Comparison of ENCODE assay signal across 23 cellular contexts in the genomic region with DNA sequence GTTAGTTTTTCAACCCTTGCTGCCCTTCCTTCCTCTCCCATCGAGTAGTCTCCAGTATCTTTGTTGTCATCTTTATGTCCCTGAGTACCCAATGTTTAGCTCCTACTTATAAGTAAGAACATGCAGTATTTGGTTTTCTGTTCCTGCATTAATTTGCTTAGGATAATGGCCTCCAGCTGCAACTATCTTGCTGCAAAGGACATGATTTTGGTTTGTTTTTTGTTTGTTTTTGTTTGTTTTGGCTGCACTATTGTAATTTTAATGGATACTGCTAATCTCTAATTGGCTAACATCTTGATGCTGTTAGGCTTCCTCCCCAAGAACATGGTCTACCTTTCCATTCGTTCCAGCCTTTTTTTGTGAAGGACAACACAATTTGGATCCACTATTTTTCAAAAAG. TPM values are rescaled to one million over a fixed set of nuclear protein-coding genes. Genes with fewer than 3 reads are reported as not detected.
DNase-seq lines count a peak whose midpoint lies in the region; ATAC-seq and TF ChIP-seq lines count a peak whose summit lies in the region.
"Had no signal": no experiment of that assay in that cellular context is flagged by ENCODE, and none has a peak within 500 bp of the region (broad histone marks: within the 10 kb centered on the region; RNA-seq: fewer than 3 reads in every experiment).

No MANE protein-coding gene starts in this region.

- H3K27me3 ChIP-seq in BLaER1 treated with 17β-estradiol and CSF1 and Interleukin-3, amounts not matched to agents 10 nM and 100 nM, result peaks cover 0 to 84% (median 0%) of the 10 kb centered on the region in 11 experiments; a peak in 7 of 22 replicates
- H3K27me3 ChIP-seq in GM23338 (ENCODE audit: insufficient read depth), result no peaks in the 10 kb centered on the region
- peaks cover 39% of the 10 kb centered on the region for H3K27me3 ChIP-seq in OCI-LY3 (ENCODE audit: low read depth, low read length)
- H3K27me3 ChIP-seq in neuronal stem cell (ENCODE audit: control insufficient read depth in 3 of 3, insufficient read depth in 3 of 3, low read depth in 1 of 3, low read length in 3 of 3), result peaks cover 0 to 4% (median 0%) of the 10 kb centered on the region in 3 experiments
- H3K27me3 ChIP-seq: SJSA1 had no signal

- peaks cover 4% of the 10 kb centered on the region; the same call in 2 of the 3 replicates for H3K9me3 Mint-ChIP-seq in GM23338
- H3K9me3 Mint-ChIP-seq in activated T-helper 2 cell treated with anti-CD3 and anti-CD28 coated beads, Interferon-gamma antibody, Interleukin-2, Interleukin-4, amounts not matched to agents 10 μg/mL and 5 μg/mL and 100 μg/mL, durations not matched to agents 14 hours and 24 hours and 36 hours, result peaks cover 17% of the 10 kb centered on the region

- no peak for TF ChIP-seq CTCF in GM23338 (conservative IDR thresholded peaks at IDR 0.05; ENCODE audit: low read depth in 2 of 2)
- no peak for TF ChIP-seq CTCF in OCI-LY3 (IDR thresholded peaks at IDR 0.05; ENCODE audit: low read depth, low read length)

- no peak overlapping the region for H3K4me3 Mint-ChIP-seq in GM23338
- H3K4me3 Mint-ChIP-seq in activated T-helper 2 cell treated with anti-CD3 and anti-CD28 coated beads, Interferon-gamma antibody, Interleukin-2, Interleukin-4, amounts not matched to agents 10 μg/mL and 5 μg/mL and 100 μg/mL, durations not matched to agents 14 hours and 24 hours and 36 hours (ENCODE audit: low read depth), result peak overlapping the region; percentile 2

- peaks cover 11 to 29% (median 18%) of the 10 kb centered on the region in 11 experiments for H3K9me3 ChIP-seq in BLaER1 treated with 17β-estradiol and CSF1 and Interleukin-3, amounts not matched to agents 10 nM and 100 nM (replicated peaks in 1 of 11)
- no peaks in the 10 kb centered on the region for H3K9me3 ChIP-seq in OCI-LY3 (ENCODE audit: insufficient read depth, low read length)
- H3K9me3 ChIP-seq in neuronal stem cell (replicated peaks in 1 of 2; ENCODE audit: control insufficient read depth in 2 of 2, insufficient read depth in 1 of 2, low read depth in 1 of 2, low read length in 2 of 2), result peaks cover 2 to 4% of the 10 kb centered on the region in 2 donors
- H3K9me3 ChIP-seq: SJSA1 had no signal

- no peak overlapping the region for H3K14ac ChIP-seq in neuronal stem cell (ENCODE audit: low read length)

- no peak overlapping the region for H2BK5ac ChIP-seq in neuronal stem cell (ENCODE audit: low read length)

- no peaks in the 10 kb centered on the region for H3F3A ChIP-seq in GM23338 (replicated peaks; ENCODE audit: low read depth)

- no peak overlapping the region for H3K9ac ChIP-seq in BLaER1 treated with 17β-estradiol and CSF1 and Interleukin-3, amounts not matched to agents 10 nM and 100 nM
- H3K9ac ChIP-seq in OCI-LY3 (ENCODE audit: low read length) (no peak overlapping the region), neuronal stem cell (ENCODE audit: low read depth, low read length, poor library complexity) (no peak overlapping the region)

- no peak overlapping the region for H3K27ac ChIP-seq in BLaER1 treated with 17β-estradiol and CSF1 and Interleukin-3, amounts not matched to agents 10 nM and 100 nM
- H3K27ac ChIP-seq in GM23338 (ENCODE audit: low read depth), result no peak overlapping the region
- H3K27ac ChIP-seq in OCI-LY3 (ENCODE audit: low read length), result no peak overlapping the region
- no peak overlapping the region for H3K27ac ChIP-seq in neuronal stem cell (replicated peaks; ENCODE audit: low read length)
- H3K27ac ChIP-seq: SJSA1 had no signal

- H4K20me1 ChIP-seq in BLaER1 treated with 17β-estradiol and CSF1 and Interleukin-3, amounts not matched to agents 10 nM and 100 nM, result no peaks in the 10 kb centered on the region
- H4K20me1 ChIP-seq in GM23338 (replicated peaks; ENCODE audit: insufficient read depth) (no peaks in the 10 kb centered on the region), OCI-LY3 (ENCODE audit: insufficient read depth, low read length) (no peaks in the 10 kb centered on the region)

- no peak overlapping the region for H2AK5ac ChIP-seq in neuronal stem cell (ENCODE audit: low read depth, low read length)

- WGBS in neuronal stem cell (ENCODE audit: extremely low coverage in 2 of 2, insufficient read length in 2 of 2, insufficient replicate concordance in 1 of 2), 2 donors, result no CpG with 5 or more reads among the region's 2 CpGs

- H3K4me2 ChIP-seq in BLaER1 treated with 17β-estradiol and CSF1 and Interleukin-3, amounts not matched to agents 10 nM and 100 nM, result peak overlapping the region in 6 of 11 experiments; percentile 43 to 72 (median 60); a peak in 9 of 22 replicates
- peak overlapping the region; percentile 54; the same call in 1 of the 2 replicates for H3K4me2 ChIP-seq in GM23338
- peak overlapping the region; percentile 37; the same call in 1 of the 2 replicates for H3K4me2 ChIP-seq in OCI-LY3 (ENCODE audit: low read length)
- no peak overlapping the region for H3K4me2 ChIP-seq in neuronal stem cell (ENCODE audit: insufficient read depth, low read length, poor library complexity, severe bottlenecking)

- H3K4ac ChIP-seq in neuronal stem cell (ENCODE audit: low read length), result no peak overlapping the region

- no peak overlapping the region for H3K4me3 ChIP-seq in BLaER1 treated with 17β-estradiol and CSF1 and Interleukin-3, amounts not matched to agents 10 nM and 100 nM
- H3K4me3 ChIP-seq in GM23338 (no peak overlapping the region), OCI-LY3 (ENCODE audit: low read length) (no peak overlapping the region), neuronal stem cell (ENCODE audit: low read length in 2 of 2) (no peak overlapping the region)
- H3K4me3 ChIP-seq: SJSA1 had no signal

- DNase-seq in GM23338 (ENCODE audit: low spot score), result no peak
- DNase-seq in activated T-helper 2 cell treated with anti-CD3 and anti-CD28 coated beads, Interferon-gamma antibody, Interleukin-2, Interleukin-4, amounts not matched to agents 10 μg/mL and 5 μg/mL and 100 μg/mL, durations not matched to agents 14 hours and 24 hours and 36 hours (ENCODE audit: low spot score), result no peak
- DNase-seq in neuronal stem cell (ENCODE audit: low spot score), result no peak
- no peak for DNase-seq in NCI-H526 treated with DMSO at 0.1 percent for 48 hours (lab: John Stamatoyannopoulos, UW)
- DNase-seq: Caco-2; CD4-positive, alpha-beta memory T cell; DMS 273 treated with DMSO at 0.1 percent for 48 hours; DND-41; GOT3; HCEC 1CT; KG1; NCI-H1436; NCI-H2029; NCI-H226; NCI-H510A treated with DMSO at 0.1 percent for 48 hours; NCI-H82; SW 1271 had no signal

- no peak overlapping the region for H2BK120ac ChIP-seq in neuronal stem cell (ENCODE audit: low read depth, low read length)

- H3K4me1 Mint-ChIP-seq in GM23338, result no peaks in the 10 kb centered on the region
- peaks cover 45% of the 10 kb centered on the region for H3K4me1 Mint-ChIP-seq in activated T-helper 2 cell treated with anti-CD3 and anti-CD28 coated beads, Interferon-gamma antibody, Interleukin-2, Interleukin-4, amounts not matched to agents 10 μg/mL and 5 μg/mL and 100 μg/mL, durations not matched to agents 14 hours and 24 hours and 36 hours (ENCODE audit: low read depth)

- no peaks in the 10 kb centered on the region for H3K9me2 ChIP-seq in GM23338 (ENCODE audit: insufficient read depth)

- H3K18ac ChIP-seq in neuronal stem cell (ENCODE audit: low read length), result no peak overlapping the region

- no peak overlapping the region for H3K27ac Mint-ChIP-seq in GM23338
- H3K27ac Mint-ChIP-seq in activated T-helper 2 cell treated with anti-CD3 and anti-CD28 coated beads, Interferon-gamma antibody, Interleukin-2, Interleukin-4, amounts not matched to agents 10 μg/mL and 5 μg/mL and 100 μg/mL, durations not matched to agents 14 hours and 24 hours and 36 hours, result peak overlapping the region; percentile 15

- H3K4me1 ChIP-seq in BLaER1 treated with 17β-estradiol and CSF1 and Interleukin-3, amounts not matched to agents 10 nM and 100 nM, result peaks cover 12 to 24% (median 18%) of the 10 kb centered on the region in 10 experiments
- H3K4me1 ChIP-seq in GM23338 (ENCODE audit: insufficient read depth), result no peaks in the 10 kb centered on the region; the same call in 1 of the 2 replicates
- peaks cover 22% of the 10 kb centered on the region for H3K4me1 ChIP-seq in OCI-LY3 (ENCODE audit: low read length)
- H3K4me1 ChIP-seq in neuronal stem cell (ENCODE audit: control insufficient read depth in 2 of 2, insufficient read depth in 1 of 2, low read depth in 1 of 2, low read length in 2 of 2), result no peaks in the 10 kb centered on the region
- H3K4me1 ChIP-seq: Caco-2, SJSA1 had no signal

- H3K23ac ChIP-seq in neuronal stem cell (ENCODE audit: low read depth, low read length, poor library complexity), result no peak overlapping the region

- H3K79me2 ChIP-seq in GM23338 (replicated peaks; ENCODE audit: insufficient read depth) (no peaks in the 10 kb centered on the region), OCI-LY3 (ENCODE audit: low read length) (no peaks in the 10 kb centered on the region)

- ATAC-seq in GM23338 (no peak), HG03565 (IDR thresholded peaks at IDR 0.05; ENCODE audit: unreplicated experiment) (no peak)
- ATAC-seq: Right ventricle myocardium inferior had no signal

- peaks cover 0 to 5% (median 0%) of the 10 kb centered on the region in 11 experiments; a peak in 2 of 22 replicates for H3K36me3 ChIP-seq in BLaER1 treated with 17β-estradiol and CSF1 and Interleukin-3, amounts not matched to agents 10 nM and 100 nM
- H3K36me3 ChIP-seq in GM23338 (ENCODE audit: insufficient read depth) (no peaks in the 10 kb centered on the region), OCI-LY3 (replicated peaks; ENCODE audit: low read depth, low read length) (no peaks in the 10 kb centered on the region), neuronal stem cell (replicated peaks in 1 of 2; ENCODE audit: control insufficient read depth in 2 of 2, insufficient read depth in 2 of 2, low read length in 2 of 2) (no peaks in the 10 kb centered on the region)
- H3K36me3 ChIP-seq: SJSA1 had no signal

- no peak overlapping the region for H2BK12ac ChIP-seq in neuronal stem cell (ENCODE audit: low read length)

- intact Hi-C loops in activated T-helper 2 cell treated with anti-CD3 and anti-CD28 coated beads, Interferon-gamma antibody, Interleukin-2, Interleukin-4, amounts not matched to agents 10 μg/mL and 5 μg/mL and 100 μg/mL, durations not matched to agents 14 hours and 24 hours and 36 hours (cut with micrococcal nuclease), result loop anchor here (1.0 to 2.0 kb wide), 4 partner anchors 15 to 33 kb away; no protein-coding TSS in a partner anchor

- H4K91ac ChIP-seq in neuronal stem cell (ENCODE audit: low read depth, low read length, poor library complexity), result no peak overlapping the region

- peaks cover 1% of the 10 kb centered on the region for H3K27me3 Mint-ChIP-seq in GM23338 (ENCODE audit: insufficient read depth, low read depth, poor library complexity)
- H3K27me3 Mint-ChIP-seq in activated T-helper 2 cell treated with anti-CD3 and anti-CD28 coated beads, Interferon-gamma antibody, Interleukin-2, Interleukin-4, amounts not matched to agents 10 μg/mL and 5 μg/mL and 100 μg/mL, durations not matched to agents 14 hours and 24 hours and 36 hours (ENCODE audit: low read depth), result no peaks in the 10 kb centered on the region
- H3K27me3 Mint-ChIP-seq: CD4-positive, alpha-beta memory T cell had no signal

- H2AFZ ChIP-seq in GM23338, result no peak overlapping the region
- no peak overlapping the region for H2AFZ ChIP-seq in OCI-LY3 (ENCODE audit: low read depth, low read length)
- H2AFZ ChIP-seq in neuronal stem cell (ENCODE audit: low read length), result no peak overlapping the region

- H3K79me1 ChIP-seq in neuronal stem cell (ENCODE audit: low read depth, low read length), result no peaks in the 10 kb centered on the region

- no peaks in the 10 kb centered on the region for H3K36me3 Mint-ChIP-seq in GM23338 (ENCODE audit: low read depth)
- H3K36me3 Mint-ChIP-seq in activated T-helper 2 cell treated with anti-CD3 and anti-CD28 coated beads, Interferon-gamma antibody, Interleukin-2, Interleukin-4, amounts not matched to agents 10 μg/mL and 5 μg/mL and 100 μg/mL, durations not matched to agents 14 hours and 24 hours and 36 hours (ENCODE audit: low read depth), result peaks cover 12% of the 10 kb centered on the region
- H3K36me3 Mint-ChIP-seq: CD4-positive, alpha-beta memory T cell had no signal

- H4K8ac ChIP-seq in neuronal stem cell (ENCODE audit: low read depth, low read length), result no peak overlapping the region

- H2BK15ac ChIP-seq in neuronal stem cell (ENCODE audit: low read length), result no peak overlapping the region

RNA-seq across cellular contexts. Expression of a gene that starts 31.2 kb away (rescaled TPM):
- total RNA-seq in GM23338 (2014; rRNA removed; shearing (Covaris generic)), result 53.4 and 61.9 TPM in 2 replicates
- 42.2 and 42.5 TPM in 2 replicates for polyA plus RNA-seq in GM23338 (2016; fragmentation: Nextera tagmentation; extraction: Ambion mirVana)
- 65.7 and 67.7 TPM in 2 replicates for total RNA-seq in activated T-helper 2 cell treated with anti-CD3 and anti-CD28 coated beads, Interferon-gamma antibody, Interleukin-2, Interleukin-4, amounts not matched to agents 10 μg/mL and 5 μg/mL and 100 μg/mL, durations not matched to agents 14 hours and 24 hours and 36 hours
- 38.1 TPM for polyA plus RNA-seq in neuronal stem cell (2013, experiment 1 of 2)
- 38.5 TPM for polyA plus RNA-seq in neuronal stem cell (2013, experiment 2 of 2)

RNA-seq across cellular contexts. Expression of a gene that starts 32.0 kb away (rescaled TPM):
- 14.9 and 21.6 TPM in 2 replicates for total RNA-seq in GM23338 (2014; rRNA removed; shearing (Covaris generic))
- polyA plus RNA-seq in GM23338 (2016; fragmentation: Nextera tagmentation; extraction: Ambion mirVana), result 9.3 and 9.6 TPM in 2 replicates
- 42.1 and 43.0 TPM in 2 replicates for total RNA-seq in activated T-helper 2 cell treated with anti-CD3 and anti-CD28 coated beads, Interferon-gamma antibody, Interleukin-2, Interleukin-4, amounts not matched to agents 10 μg/mL and 5 μg/mL and 100 μg/mL, durations not matched to agents 14 hours and 24 hours and 36 hours
- polyA plus RNA-seq in neuronal stem cell (2013, experiment 1 of 2), result 10.8 TPM
- 10.4 TPM for polyA plus RNA-seq in neuronal stem cell (2013, experiment 2 of 2)
- total RNA-seq: MCF 10A had no signal
